Comparison of ENCODE assay signal across 8 cellular contexts in genomic region chr7:33108931-33109757, GRCh38. TPM values are rescaled to one million over a fixed set of nuclear protein-coding genes. Genes with fewer than 3 reads are reported as not detected.
A peak's percentile ranks its signal among the peaks of the same experiment; 100 is the strongest.
DNase-seq lines count a peak whose midpoint lies in the region; ATAC-seq and TF ChIP-seq lines count a peak whose summit lies in the region.

A gene with protein sequence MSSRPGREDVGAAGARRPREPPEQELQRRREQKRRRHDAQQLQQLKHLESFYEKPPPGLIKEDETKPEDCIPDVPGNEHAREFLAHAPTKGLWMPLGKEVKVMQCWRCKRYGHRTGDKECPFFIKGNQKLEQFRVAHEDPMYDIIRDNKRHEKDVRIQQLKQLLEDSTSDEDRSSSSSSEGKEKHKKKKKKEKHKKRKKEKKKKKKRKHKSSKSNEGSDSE (minus strand): TSS chr7:33109404. CDS start chr7:33109372, 32 bp downstream.

- intact Hi-C loops in mucosa of descending colon (cut with DNase I, micrococcal nuclease) = no loop called here

- POLR2A ChIA-PET in CD8-positive, alpha-beta memory T cell (lab: Charles Lee) = interaction anchor here (0.7 to 2.0 kb wide), 4 partner anchors 21 to 216 kb away, joined by 3 to 7 read pairs (median 4); partner anchors contain the start of genes BBS9 and NT5C3A

- H3K4me3 Mint-ChIP-seq in CD8-positive, alpha-beta memory T cell = peak within 1 kb of the TSS; percentile 76 to 92 (median 84)
- H3K4me3 Mint-ChIP-seq in endothelial cell (ENCODE audit: unreplicated experiment) = peak within 1 kb of the TSS; percentile 93

- no peaks in the 10 kb centered on the region for H3K9me3 Mint-ChIP-seq in CD8-positive, alpha-beta memory T cell
- no peaks in the 10 kb centered on the region for H3K9me3 Mint-ChIP-seq in endothelial cell (ENCODE audit: unreplicated experiment)

- peak within 1 kb of the TSS; percentile 82 for H3K4me3 ChIP-seq in CD8-positive, alpha-beta memory T cell (ENCODE audit: low read length)
- H3K4me3 ChIP-seq in mucosa of descending colon = peak within 1 kb of the TSS; percentile 90

- CTCF ChIA-PET in CD8-positive, alpha-beta memory T cell (lab: Charles Lee) = interaction anchor here (0.6 to 3.2 kb wide), 27 partner anchors 9 to 824 kb away, joined by 3 to 22 read pairs (median 6); partner anchors contain the start of genes BBS9, KBTBD2 and NT5C3A

- no peaks in the 10 kb centered on the region for H3K36me3 ChIP-seq in CD8-positive, alpha-beta memory T cell (ENCODE audit: insufficient read depth, low read length)
- no peaks in the 10 kb centered on the region for H3K36me3 ChIP-seq in mucosa of descending colon (ENCODE audit: low read depth)

- ATAC-seq in GM19397 (IDR thresholded peaks at IDR 0.05; ENCODE audit: unreplicated experiment) = peak; percentile 89
- ATAC-seq in HG03558 (IDR thresholded peaks at IDR 0.05; ENCODE audit: extremely low read depth, unreplicated experiment) = peak; percentile 66
- ATAC-seq in mucosa of descending colon = peak; percentile 95

- no peaks in the 10 kb centered on the region for H3K9me3 ChIP-seq in CD8-positive, alpha-beta memory T cell (ENCODE audit: low read length)
- H3K9me3 ChIP-seq in mucosa of descending colon = no peaks in the 10 kb centered on the region

- H3K4me1 Mint-ChIP-seq in CD8-positive, alpha-beta memory T cell = peaks cover 32 to 55% (median 50%) of the 10 kb centered on the region in 3 donors
- peaks cover 11% of the 10 kb centered on the region for H3K4me1 Mint-ChIP-seq in endothelial cell (ENCODE audit: unreplicated experiment)

- H3K27ac Mint-ChIP-seq in CD8-positive, alpha-beta memory T cell = peak within 1 kb of the TSS; percentile 34 to 92 (median 83)
- H3K27ac Mint-ChIP-seq in endothelial cell (ENCODE audit: unreplicated experiment) = peak within 1 kb of the TSS; percentile 52

- peaks cover 3 to 14% of the 10 kb centered on the region in 2 donors for H3K27me3 Mint-ChIP-seq in CD8-positive, alpha-beta memory T cell
- no peaks in the 10 kb centered on the region for H3K27me3 Mint-ChIP-seq in endothelial cell (ENCODE audit: unreplicated experiment)

- peak; percentile 66 to 82 (median 78) for DNase-seq in CD8-positive, alpha-beta memory T cell
- peak; percentile 68 for DNase-seq in NOMO-1 treated with DMSO at 0.1 percent for 48 hours (lab: John Stamatoyannopoulos, UW; ENCODE audit: unreplicated experiment)
- DNase-seq in activated CD8-positive, alpha-beta memory T cell treated with anti-CD3 and anti-CD28 coated beads for 4 hours (ENCODE audit: low read depth in 2 of 2) = peak; percentile 55 to 58
- DNase-seq in endothelial cell (ENCODE audit: low spot score) = peak; percentile 87
- peak; percentile 66 to 83 (median 81) for DNase-seq in mucosa of descending colon
- peak; percentile 47 to 54 for DNase-seq in stimulated activated CD8-positive, alpha-beta memory T cell treated with anti-CD3 and anti-CD28 coated beads, Interleukin-4, amount 100 ng/mL, for 1 hour (ENCODE audit: low read depth in 2 of 2, low spot score in 1 of 2)

- TF ChIP-seq CTCF in endothelial cell (IDR thresholded peaks at IDR 0.05; ENCODE audit: unreplicated experiment) (peak; percentile 68), mucosa of descending colon (IDR thresholded peaks at IDR 0.05) (peak; percentile 58)

- H3K36me3 Mint-ChIP-seq in CD8-positive, alpha-beta memory T cell = peaks cover 0 to 4% (median 0%) of the 10 kb centered on the region in 3 donors
- no peaks in the 10 kb centered on the region for H3K36me3 Mint-ChIP-seq in endothelial cell (ENCODE audit: low read depth, unreplicated experiment)

- peak within 1 kb of the TSS; percentile 74 for H3K27ac ChIP-seq in CD8-positive, alpha-beta memory T cell (ENCODE audit: low read depth, low read length)

- H3K27me3 ChIP-seq in CD8-positive, alpha-beta memory T cell (ENCODE audit: insufficient read depth, low read length, poor library complexity, severe bottlenecking) = no peaks in the 10 kb centered on the region

- peaks cover 26% of the 10 kb centered on the region for H3K4me1 ChIP-seq in CD8-positive, alpha-beta memory T cell (ENCODE audit: insufficient read depth, low read length)
- peaks cover 24% of the 10 kb centered on the region for H3K4me1 ChIP-seq in mucosa of descending colon (ENCODE audit: low read depth)

RNA-seq across cellular contexts. Expression of the gene that starts here (rescaled TPM):
- total RNA-seq in CD8-positive, alpha-beta memory T cell = 10 to 100 TPM; 26.0 to 27.7 TPM
- 23.3 TPM for polyA plus RNA-seq in CD8-positive, alpha-beta memory T cell
- 25.4 TPM for total RNA-seq in endothelial cell (ENCODE audit: unreplicated experiment)
- 10 to 100 TPM; 10.8 to 12.2 (median 11.5) TPM for total RNA-seq in mucosa of descending colon

Comparison
In these comparisons a context has a peak if more than half of its experiments do, and no peak if none do; other contexts are left out.
1. Peak in every context shown above with its lines: DNase-seq, ATAC-seq, H3K4me3 ChIP-seq and H3K27ac ChIP-seq.